3 cellular contexts compared by ENCODE assay signal in the genomic region with DNA sequence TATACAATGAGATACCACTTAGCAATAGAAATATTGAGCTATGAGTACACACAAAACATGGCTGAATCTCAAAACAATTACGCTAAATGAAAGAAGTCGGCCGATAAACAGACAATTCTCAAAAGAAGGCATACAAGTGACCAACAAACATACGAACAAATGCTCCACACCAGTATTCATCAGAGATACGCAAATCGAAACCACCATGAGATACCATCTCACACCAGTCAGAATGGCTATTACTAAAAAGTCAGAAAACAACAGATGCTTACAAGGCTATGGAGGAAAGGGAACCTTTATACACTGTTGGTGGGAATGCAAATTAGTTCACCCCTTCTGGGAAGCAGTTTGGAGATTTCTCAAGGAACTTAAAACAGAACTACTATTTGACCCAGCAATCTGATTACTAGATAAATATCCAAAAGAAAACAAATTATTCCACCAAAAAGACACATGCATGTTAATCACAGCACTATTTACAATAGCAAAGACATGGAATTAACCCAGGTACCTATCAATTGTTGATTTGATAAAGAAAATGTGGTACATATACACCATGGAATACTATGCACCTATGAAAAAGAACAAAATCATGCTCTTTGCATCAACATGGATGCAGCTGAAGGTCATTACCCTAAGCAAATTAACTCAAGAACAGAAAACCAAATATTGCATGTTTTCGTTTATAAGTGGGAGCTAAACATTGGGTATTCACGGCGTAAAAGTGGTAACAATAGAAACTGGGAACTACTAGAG.
TF ChIP-seq lines count a peak whose summit lies in the region.

No MANE protein-coding gene starts in this region.

TF ChIP-seq in HEK293, 187 proteins besides CTCF, POLR2A, EP300 and RAD21 (continued from another document):
- TF ChIP-seq, protein P1, sequence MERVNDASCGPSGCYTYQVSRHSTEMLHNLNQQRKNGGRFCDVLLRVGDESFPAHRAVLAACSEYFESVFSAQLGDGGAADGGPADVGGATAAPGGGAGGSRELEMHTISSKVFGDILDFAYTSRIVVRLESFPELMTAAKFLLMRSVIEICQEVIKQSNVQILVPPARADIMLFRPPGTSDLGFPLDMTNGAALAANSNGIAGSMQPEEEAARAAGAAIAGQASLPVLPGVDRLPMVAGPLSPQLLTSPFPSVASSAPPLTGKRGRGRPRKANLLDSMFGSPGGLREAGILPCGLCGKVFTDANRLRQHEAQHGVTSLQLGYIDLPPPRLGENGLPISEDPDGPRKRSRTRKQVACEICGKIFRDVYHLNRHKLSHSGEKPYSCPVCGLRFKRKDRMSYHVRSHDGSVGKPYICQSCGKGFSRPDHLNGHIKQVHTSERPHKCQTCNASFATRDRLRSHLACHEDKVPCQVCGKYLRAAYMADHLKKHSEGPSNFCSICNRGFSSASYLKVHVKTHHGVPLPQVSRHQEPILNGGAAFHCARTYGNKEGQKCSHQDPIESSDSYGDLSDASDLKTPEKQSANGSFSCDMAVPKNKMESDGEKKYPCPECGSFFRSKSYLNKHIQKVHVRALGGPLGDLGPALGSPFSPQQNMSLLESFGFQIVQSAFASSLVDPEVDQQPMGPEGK (tag by site-specific recombination; IDR thresholded peaks at IDR 0.05), result no peak
- TF ChIP-seq ZNF37A (tag by site-specific recombination; IDR thresholded peaks at IDR 0.05) (no peak), ZBTB21 (tag by site-specific recombination; IDR thresholded peaks at IDR 0.05) (no peak), SETDB1 (IDR thresholded peaks at IDR 0.05; ENCODE audit: insufficient read length, low read length) (no peak), ZNF146 (tag by site-specific recombination; IDR thresholded peaks at IDR 0.05) (peak; percentile 90)
- TF ChIP-seq, protein P2, sequence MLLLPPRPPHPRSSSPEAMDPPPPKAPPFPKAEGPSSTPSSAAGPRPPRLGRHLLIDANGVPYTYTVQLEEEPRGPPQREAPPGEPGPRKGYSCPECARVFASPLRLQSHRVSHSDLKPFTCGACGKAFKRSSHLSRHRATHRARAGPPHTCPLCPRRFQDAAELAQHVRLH (tag by site-specific recombination; IDR thresholded peaks at IDR 0.05), result peak; percentile 47; the same call in 1 of the 2 replicates

TF ChIP-seq in K562, 482 proteins besides CTCF, POLR2A, EP300 and RAD21 (continued from another document):
- TF ChIP-seq, protein P3, sequence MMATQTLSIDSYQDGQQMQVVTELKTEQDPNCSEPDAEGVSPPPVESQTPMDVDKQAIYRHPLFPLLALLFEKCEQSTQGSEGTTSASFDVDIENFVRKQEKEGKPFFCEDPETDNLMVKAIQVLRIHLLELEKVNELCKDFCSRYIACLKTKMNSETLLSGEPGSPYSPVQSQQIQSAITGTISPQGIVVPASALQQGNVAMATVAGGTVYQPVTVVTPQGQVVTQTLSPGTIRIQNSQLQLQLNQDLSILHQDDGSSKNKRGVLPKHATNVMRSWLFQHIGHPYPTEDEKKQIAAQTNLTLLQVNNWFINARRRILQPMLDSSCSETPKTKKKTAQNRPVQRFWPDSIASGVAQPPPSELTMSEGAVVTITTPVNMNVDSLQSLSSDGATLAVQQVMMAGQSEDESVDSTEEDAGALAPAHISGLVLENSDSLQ (IDR thresholded peaks at IDR 0.05), result no peak
- no peak for TF ChIP-seq TFAM (CRISPR knock-in tag; conservative IDR thresholded peaks at IDR 0.05)
- peak; percentile 76 for TF ChIP-seq ZNF146 (CRISPR knock-in tag; IDR thresholded peaks at IDR 0.05; ENCODE audit: unreplicated experiment)
- no peak for TF ChIP-seq CAMTA2 (CRISPR knock-in tag; conservative IDR thresholded peaks at IDR 0.05)
- TF ChIP-seq, protein P4, sequence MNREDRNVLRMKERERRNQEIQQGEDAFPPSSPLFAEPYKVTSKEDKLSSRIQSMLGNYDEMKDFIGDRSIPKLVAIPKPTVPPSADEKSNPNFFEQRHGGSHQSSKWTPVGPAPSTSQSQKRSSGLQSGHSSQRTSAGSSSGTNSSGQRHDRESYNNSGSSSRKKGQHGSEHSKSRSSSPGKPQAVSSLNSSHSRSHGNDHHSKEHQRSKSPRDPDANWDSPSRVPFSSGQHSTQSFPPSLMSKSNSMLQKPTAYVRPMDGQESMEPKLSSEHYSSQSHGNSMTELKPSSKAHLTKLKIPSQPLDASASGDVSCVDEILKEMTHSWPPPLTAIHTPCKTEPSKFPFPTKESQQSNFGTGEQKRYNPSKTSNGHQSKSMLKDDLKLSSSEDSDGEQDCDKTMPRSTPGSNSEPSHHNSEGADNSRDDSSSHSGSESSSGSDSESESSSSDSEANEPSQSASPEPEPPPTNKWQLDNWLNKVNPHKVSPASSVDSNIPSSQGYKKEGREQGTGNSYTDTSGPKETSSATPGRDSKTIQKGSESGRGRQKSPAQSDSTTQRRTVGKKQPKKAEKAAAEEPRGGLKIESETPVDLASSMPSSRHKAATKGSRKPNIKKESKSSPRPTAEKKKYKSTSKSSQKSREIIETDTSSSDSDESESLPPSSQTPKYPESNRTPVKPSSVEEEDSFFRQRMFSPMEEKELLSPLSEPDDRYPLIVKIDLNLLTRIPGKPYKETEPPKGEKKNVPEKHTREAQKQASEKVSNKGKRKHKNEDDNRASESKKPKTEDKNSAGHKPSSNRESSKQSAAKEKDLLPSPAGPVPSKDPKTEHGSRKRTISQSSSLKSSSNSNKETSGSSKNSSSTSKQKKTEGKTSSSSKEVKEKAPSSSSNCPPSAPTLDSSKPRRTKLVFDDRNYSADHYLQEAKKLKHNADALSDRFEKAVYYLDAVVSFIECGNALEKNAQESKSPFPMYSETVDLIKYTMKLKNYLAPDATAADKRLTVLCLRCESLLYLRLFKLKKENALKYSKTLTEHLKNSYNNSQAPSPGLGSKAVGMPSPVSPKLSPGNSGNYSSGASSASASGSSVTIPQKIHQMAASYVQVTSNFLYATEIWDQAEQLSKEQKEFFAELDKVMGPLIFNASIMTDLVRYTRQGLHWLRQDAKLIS (CRISPR knock-in tag; IDR thresholded peaks at IDR 0.05), result no peak
- peak; percentile 32 for TF ChIP-seq RBM25 (IDR thresholded peaks at IDR 0.05; ENCODE audit: low read depth, low read length, severe bottlenecking)
- TF ChIP-seq, protein P5, sequence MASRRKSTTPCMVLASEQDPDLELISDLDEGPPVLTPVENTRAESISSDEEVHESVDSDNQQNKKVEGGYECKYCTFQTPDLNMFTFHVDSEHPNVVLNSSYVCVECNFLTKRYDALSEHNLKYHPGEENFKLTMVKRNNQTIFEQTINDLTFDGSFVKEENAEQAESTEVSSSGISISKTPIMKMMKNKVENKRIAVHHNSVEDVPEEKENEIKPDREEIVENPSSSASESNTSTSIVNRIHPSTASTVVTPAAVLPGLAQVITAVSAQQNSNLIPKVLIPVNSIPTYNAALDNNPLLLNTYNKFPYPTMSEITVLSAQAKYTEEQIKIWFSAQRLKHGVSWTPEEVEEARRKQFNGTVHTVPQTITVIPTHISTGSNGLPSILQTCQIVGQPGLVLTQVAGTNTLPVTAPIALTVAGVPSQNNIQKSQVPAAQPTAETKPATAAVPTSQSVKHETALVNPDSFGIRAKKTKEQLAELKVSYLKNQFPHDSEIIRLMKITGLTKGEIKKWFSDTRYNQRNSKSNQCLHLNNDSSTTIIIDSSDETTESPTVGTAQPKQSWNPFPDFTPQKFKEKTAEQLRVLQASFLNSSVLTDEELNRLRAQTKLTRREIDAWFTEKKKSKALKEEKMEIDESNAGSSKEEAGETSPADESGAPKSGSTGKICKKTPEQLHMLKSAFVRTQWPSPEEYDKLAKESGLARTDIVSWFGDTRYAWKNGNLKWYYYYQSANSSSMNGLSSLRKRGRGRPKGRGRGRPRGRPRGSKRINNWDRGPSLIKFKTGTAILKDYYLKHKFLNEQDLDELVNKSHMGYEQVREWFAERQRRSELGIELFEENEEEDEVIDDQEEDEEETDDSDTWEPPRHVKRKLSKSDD (conservative IDR thresholded peaks at IDR 0.05; ENCODE audit: low read length), result no peak

TF ChIP-seq in GM23338, 12 proteins besides CTCF, POLR2A, EP300 and RAD21 (continued from another document):
- no peak for TF ChIP-seq ZNF331 (CRISPR knock-in tag; IDR thresholded peaks at IDR 0.05; ENCODE audit: low read depth)
- TF ChIP-seq, protein P6, sequence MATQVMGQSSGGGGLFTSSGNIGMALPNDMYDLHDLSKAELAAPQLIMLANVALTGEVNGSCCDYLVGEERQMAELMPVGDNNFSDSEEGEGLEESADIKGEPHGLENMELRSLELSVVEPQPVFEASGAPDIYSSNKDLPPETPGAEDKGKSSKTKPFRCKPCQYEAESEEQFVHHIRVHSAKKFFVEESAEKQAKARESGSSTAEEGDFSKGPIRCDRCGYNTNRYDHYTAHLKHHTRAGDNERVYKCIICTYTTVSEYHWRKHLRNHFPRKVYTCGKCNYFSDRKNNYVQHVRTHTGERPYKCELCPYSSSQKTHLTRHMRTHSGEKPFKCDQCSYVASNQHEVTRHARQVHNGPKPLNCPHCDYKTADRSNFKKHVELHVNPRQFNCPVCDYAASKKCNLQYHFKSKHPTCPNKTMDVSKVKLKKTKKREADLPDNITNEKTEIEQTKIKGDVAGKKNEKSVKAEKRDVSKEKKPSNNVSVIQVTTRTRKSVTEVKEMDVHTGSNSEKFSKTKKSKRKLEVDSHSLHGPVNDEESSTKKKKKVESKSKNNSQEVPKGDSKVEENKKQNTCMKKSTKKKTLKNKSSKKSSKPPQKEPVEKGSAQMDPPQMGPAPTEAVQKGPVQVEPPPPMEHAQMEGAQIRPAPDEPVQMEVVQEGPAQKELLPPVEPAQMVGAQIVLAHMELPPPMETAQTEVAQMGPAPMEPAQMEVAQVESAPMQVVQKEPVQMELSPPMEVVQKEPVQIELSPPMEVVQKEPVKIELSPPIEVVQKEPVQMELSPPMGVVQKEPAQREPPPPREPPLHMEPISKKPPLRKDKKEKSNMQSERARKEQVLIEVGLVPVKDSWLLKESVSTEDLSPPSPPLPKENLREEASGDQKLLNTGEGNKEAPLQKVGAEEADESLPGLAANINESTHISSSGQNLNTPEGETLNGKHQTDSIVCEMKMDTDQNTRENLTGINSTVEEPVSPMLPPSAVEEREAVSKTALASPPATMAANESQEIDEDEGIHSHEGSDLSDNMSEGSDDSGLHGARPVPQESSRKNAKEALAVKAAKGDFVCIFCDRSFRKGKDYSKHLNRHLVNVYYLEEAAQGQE (IDR thresholded peaks at IDR 0.05; ENCODE audit: unreplicated experiment), result no peak
- no peak for TF ChIP-seq NANOG (IDR thresholded peaks at IDR 0.05; ENCODE audit: borderline replicate concordance)
- TF ChIP-seq, protein P7, sequence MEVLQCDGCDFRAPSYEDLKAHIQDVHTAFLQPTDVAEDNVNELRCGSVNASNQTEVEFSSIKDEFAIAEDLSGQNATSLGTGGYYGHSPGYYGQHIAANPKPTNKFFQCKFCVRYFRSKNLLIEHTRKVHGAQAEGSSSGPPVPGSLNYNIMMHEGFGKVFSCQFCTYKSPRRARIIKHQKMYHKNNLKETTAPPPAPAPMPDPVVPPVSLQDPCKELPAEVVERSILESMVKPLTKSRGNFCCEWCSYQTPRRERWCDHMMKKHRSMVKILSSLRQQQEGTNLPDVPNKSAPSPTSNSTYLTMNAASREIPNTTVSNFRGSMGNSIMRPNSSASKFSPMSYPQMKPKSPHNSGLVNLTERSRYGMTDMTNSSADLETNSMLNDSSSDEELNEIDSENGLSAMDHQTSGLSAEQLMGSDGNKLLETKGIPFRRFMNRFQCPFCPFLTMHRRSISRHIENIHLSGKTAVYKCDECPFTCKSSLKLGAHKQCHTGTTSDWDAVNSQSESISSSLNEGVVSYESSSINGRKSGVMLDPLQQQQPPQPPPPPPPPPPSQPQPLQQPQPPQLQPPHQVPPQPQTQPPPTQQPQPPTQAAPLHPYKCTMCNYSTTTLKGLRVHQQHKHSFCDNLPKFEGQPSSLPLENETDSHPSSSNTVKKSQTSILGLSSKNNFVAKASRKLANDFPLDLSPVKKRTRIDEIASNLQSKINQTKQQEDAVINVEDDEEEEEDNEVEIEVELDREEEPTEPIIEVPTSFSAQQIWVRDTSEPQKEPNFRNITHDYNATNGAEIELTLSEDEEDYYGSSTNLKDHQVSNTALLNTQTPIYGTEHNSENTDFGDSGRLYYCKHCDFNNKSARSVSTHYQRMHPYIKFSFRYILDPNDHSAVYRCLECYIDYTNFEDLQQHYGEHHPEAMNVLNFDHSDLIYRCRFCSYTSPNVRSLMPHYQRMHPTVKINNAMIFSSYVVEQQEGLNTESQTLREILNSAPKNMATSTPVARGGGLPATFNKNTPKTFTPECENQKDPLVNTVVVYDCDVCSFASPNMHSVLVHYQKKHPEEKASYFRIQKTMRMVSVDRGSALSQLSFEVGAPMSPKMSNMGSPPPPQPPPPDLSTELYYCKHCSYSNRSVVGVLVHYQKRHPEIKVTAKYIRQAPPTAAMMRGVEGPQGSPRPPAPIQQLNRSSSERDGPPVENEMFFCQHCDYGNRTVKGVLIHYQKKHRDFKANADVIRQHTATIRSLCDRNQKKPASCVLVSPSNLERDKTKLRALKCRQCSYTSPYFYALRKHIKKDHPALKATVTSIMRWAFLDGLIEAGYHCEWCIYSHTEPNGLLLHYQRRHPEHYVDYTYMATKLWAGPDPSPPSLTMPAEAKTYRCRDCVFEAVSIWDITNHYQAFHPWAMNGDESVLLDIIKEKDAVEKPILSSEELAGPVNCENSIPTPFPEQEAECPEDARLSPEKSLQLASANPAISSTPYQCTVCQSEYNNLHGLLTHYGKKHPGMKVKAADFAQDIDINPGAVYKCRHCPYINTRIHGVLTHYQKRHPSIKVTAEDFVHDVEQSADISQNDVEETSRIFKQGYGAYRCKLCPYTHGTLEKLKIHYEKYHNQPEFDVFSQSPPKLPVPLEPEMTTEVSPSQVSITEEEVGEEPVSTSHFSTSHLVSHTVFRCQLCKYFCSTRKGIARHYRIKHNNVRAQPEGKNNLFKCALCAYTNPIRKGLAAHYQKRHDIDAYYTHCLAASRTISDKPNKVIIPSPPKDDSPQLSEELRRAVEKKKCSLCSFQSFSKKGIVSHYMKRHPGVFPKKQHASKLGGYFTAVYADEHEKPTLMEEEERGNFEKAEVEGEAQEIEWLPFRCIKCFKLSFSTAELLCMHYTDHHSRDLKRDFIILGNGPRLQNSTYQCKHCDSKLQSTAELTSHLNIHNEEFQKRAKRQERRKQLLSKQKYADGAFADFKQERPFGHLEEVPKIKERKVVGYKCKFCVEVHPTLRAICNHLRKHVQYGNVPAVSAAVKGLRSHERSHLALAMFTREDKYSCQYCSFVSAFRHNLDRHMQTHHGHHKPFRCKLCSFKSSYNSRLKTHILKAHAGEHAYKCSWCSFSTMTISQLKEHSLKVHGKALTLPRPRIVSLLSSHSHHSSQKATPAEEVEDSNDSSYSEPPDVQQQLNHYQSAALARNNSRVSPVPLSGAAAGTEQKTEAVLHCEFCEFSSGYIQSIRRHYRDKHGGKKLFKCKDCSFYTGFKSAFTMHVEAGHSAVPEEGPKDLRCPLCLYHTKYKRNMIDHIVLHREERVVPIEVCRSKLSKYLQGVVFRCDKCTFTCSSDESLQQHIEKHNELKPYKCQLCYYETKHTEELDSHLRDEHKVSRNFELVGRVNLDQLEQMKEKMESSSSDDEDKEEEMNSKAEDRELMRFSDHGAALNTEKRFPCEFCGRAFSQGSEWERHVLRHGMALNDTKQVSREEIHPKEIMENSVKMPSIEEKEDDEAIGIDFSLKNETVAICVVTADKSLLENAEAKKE (CRISPR knock-in tag; IDR thresholded peaks at IDR 0.05), result no peak
- TF ChIP-seq POLR2AphosphoS5 (IDR thresholded peaks at IDR 0.05; ENCODE audit: low read depth), result no peak
